Comparison of ENCODE assay signal across 14 cellular contexts in the genomic region with DNA sequence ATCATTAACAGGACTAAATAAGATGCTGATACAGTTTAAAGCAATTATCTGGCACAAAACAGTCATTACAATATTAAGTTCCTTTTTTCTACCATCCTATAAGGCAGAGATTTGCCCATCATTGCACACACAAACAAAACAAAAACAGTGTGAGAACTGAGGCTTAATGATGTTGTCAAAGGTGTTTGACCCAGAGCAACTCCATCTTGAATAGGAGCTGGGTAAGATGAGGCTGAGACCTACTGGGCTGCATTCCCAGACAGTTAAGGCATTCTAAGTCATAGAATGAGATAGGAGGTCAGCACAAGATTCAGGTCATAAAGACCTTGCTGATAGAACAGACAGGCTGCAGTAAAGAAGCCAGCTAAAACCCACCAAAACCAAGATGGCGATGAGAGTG.
"Had no signal": no experiment of that assay in that cellular context is flagged by ENCODE, and none has a peak within 500 bp of the region (broad histone marks: within the 10 kb centered on the region; RNA-seq: fewer than 3 reads in every experiment).

No MANE protein-coding gene starts in this region.

- H3K27ac ChIP-seq: coronary artery, sigmoid colon had no signal

- H3K4me3 ChIP-seq: coronary artery, sigmoid colon, skin epidermis had no signal

- H3K27me3 ChIP-seq: sigmoid colon had no signal

- ATAC-seq: naive thymus-derived CD4-positive, alpha-beta T cell had no signal

- H3K27me3 Mint-ChIP-seq: naive thymus-derived CD4-positive, alpha-beta T cell had no signal

- H3K4me1 Mint-ChIP-seq: neural crest cell had no signal

- H3K9me3 ChIP-seq: sigmoid colon had no signal

- DNase-seq: effector CD4-positive, alpha-beta T cell; foreskin melanocyte; head of caudate nucleus; hippocampal formation; kidney glomerular epithelial cell; mesendoderm; naive thymus-derived CD4-positive, alpha-beta T cell; posterior cingulate gyrus; sigmoid colon; stimulated activated naive CD4-positive, alpha-beta T cell; trophoblast cell had no signal

- H3K36me3 ChIP-seq: sigmoid colon had no signal

- H3K4me3 Mint-ChIP-seq: naive thymus-derived CD4-positive, alpha-beta T cell; neural crest cell had no signal
